ENCODE assay signal across 8 cellular contexts in the genomic region with DNA sequence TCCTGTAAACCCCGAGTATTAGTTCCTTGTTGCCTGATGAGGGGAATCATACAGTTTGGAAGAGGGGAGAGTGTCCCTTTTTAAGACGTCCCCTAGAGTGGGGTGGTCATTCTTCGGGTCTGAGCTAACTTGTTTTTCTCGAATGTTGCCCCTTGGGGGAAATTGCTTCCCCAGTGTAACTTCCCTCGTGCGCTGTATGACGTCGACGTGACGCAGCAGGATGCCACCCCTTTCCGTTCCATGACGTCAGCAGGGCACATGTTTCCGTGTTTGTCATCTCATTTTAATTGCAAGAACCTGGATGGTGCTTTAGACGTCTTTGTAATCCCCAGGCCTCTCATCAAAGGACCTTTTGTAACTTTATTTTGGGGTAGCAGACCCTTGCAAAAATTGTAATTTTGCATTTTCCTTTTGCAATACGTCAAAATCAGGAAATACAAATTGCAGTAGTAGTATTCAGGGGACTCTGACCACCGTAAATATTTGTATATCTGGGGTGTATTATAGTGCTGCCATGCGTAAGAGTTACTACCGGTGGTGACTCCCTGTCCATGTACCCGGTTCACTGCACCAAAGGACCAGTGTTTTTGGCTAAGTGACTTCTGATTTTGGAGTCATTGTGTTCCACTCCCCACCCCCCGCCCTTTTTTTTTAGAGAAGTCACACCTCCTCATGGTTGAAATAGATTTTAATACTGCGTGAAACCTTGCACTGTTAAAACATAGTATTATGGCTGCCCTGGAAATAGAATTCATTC. TPM values are rescaled to one million over a fixed set of nuclear protein-coding genes. Genes with fewer than 3 reads are reported as not detected.
A peak's percentile ranks its signal among the peaks of the same experiment; 100 is the strongest.
DNase-seq lines count a peak whose midpoint lies in the region; ATAC-seq and TF ChIP-seq lines count a peak whose summit lies in the region.

No MANE protein-coding gene starts in this region.

- H3K27me3 Mint-ChIP-seq in nephron progenitor cell (ENCODE audit: low read depth, poor library complexity), result no peaks in the 10 kb centered on the region
- H3K27me3 Mint-ChIP-seq in stimulated activated naive CD8-positive, alpha-beta T cell treated with anti-CD3 and anti-CD28 coated beads, Interleukin-15, amount 100 ng/mL, for 72 hours, result no peaks in the 10 kb centered on the region

- peak overlapping the region; percentile 90 for H3K27ac ChIP-seq in AG04450 (ENCODE audit: low read depth, low read length)
- H3K27ac ChIP-seq in HL-60 (replicated peaks), result peak overlapping the region; percentile 96

- H3K36me3 Mint-ChIP-seq in nephron progenitor cell (ENCODE audit: low read depth), result peaks cover 24% of the 10 kb centered on the region

- H3K27me3 ChIP-seq in AG04450 (ENCODE audit: control insufficient read depth, insufficient read depth, low read length) (no peaks in the 10 kb centered on the region), HL-60 (ENCODE audit: insufficient read depth, poor library complexity, severe bottlenecking) (no peaks in the 10 kb centered on the region)

- CTCF ChIA-PET in AG04450 (lab: Charles Lee), result no interaction called here

- H3K9me3 ChIP-seq in AG04450 (ENCODE audit: control insufficient read depth, insufficient read depth, low read length), result no peaks in the 10 kb centered on the region; the same call in 1 of the 2 replicates

- H3K4me3 ChIP-seq in AG04450 (ENCODE audit: low read depth, low read length) (peak overlapping the region; percentile 88), HL-60 (replicated peaks; ENCODE audit: insufficient read depth, low read length) (peak overlapping the region; percentile 76), fibroblast of pulmonary artery (replicated peaks; ENCODE audit: low read depth, low read length) (peak overlapping the region; percentile 79)

- peak; percentile 15 for ATAC-seq in GM19023 (IDR thresholded peaks at IDR 0.05; ENCODE audit: unreplicated experiment)
- peak; percentile 59 for ATAC-seq in stimulated activated naive CD8-positive, alpha-beta T cell treated with anti-CD3 and anti-CD28 coated beads, Interleukin-15, amount 100 ng/mL, for 72 hours

- peaks cover 38% of the 10 kb centered on the region for H3K4me1 Mint-ChIP-seq in nephron progenitor cell
- peaks cover 74% of the 10 kb centered on the region for H3K4me1 Mint-ChIP-seq in stimulated activated naive CD8-positive, alpha-beta T cell treated with anti-CD3 and anti-CD28 coated beads, Interleukin-15, amount 100 ng/mL, for 72 hours

- no peaks in the 10 kb centered on the region for H3K9me3 Mint-ChIP-seq in nephron progenitor cell
- no peaks in the 10 kb centered on the region for H3K9me3 Mint-ChIP-seq in stimulated activated naive CD8-positive, alpha-beta T cell treated with anti-CD3 and anti-CD28 coated beads, Interleukin-15, amount 100 ng/mL, for 72 hours

- no peak for TF ChIP-seq CTCF in AG04450 (IDR thresholded peaks at IDR 0.05; ENCODE audit: low read depth, low read length)
- no peak for TF ChIP-seq CTCF in HL-60 (IDR thresholded peaks at IDR 0.05; ENCODE audit: insufficient read depth, low read length)
- TF ChIP-seq CTCF in fibroblast of pulmonary artery (IDR thresholded peaks at IDR 0.05; ENCODE audit: low read length, missing control alignments), result no peak
- TF ChIP-seq CTCF in nephron progenitor cell (IDR thresholded peaks at IDR 0.05), result no peak

- POLR2A ChIA-PET in AG04450 (lab: Yijun Ruan, JAX), result interaction anchor here (1.9 kb wide), 1 partner anchor 92 kb away, joined by 6 read pairs; no protein-coding TSS in a partner anchor

- DNase-seq in AG04450 (ENCODE audit: low read depth, low spot score) (no peak), HL-60 (ENCODE audit: low read depth in 1 of 2, low spot score in 1 of 2) (peak; percentile 81 to 82), RPMI7951 (ENCODE audit: low read depth) (peak; percentile 78), fibroblast of pulmonary artery (ENCODE audit: low read depth) (peak; percentile 96), nephron progenitor cell (peak; percentile 61)
- peak; percentile 79 for DNase-seq in activated T-helper 9 cell treated with anti-CD3 and anti-CD28 coated beads, Interleukin-2, amount 50 U/mL, for 16 hours (ENCODE audit: low read depth)
- peak; percentile 76 to 87 for DNase-seq in stimulated activated naive CD8-positive, alpha-beta T cell treated with anti-CD3 and anti-CD28 coated beads, Interleukin-15, amount 100 ng/mL, for 72 hours

- H3K27ac Mint-ChIP-seq in nephron progenitor cell, result peak overlapping the region; percentile 99
- peak overlapping the region; percentile 99 for H3K27ac Mint-ChIP-seq in stimulated activated naive CD8-positive, alpha-beta T cell treated with anti-CD3 and anti-CD28 coated beads, Interleukin-15, amount 100 ng/mL, for 72 hours

- H3K4me3 Mint-ChIP-seq in nephron progenitor cell, result peak overlapping the region; percentile 98
- peak overlapping the region; percentile 89 to 96 for H3K4me3 Mint-ChIP-seq in stimulated activated naive CD8-positive, alpha-beta T cell treated with anti-CD3 and anti-CD28 coated beads, Interleukin-15, amount 100 ng/mL, for 72 hours

RNA-seq across cellular contexts. Expression of gene BABAM2, which starts 0.7 kb away (rescaled TPM):
- 44.5 and 45.0 TPM in 2 replicates for polyA plus RNA-seq in AG04450 (2011; rRNA removed)
- polyA minus RNA-seq in AG04450 (2011; rRNA and poly(A)+ RNA removed), result 31.0 and 35.7 TPM in 2 replicates
- 41.7 and 54.7 TPM in 2 replicates for total RNA-seq in RPMI7951 (2014; rRNA removed; shearing (Covaris generic))

RNA-seq across cellular contexts. Expression of gene RBKS, which starts 1.1 kb away (rescaled TPM):
- 1.4 and 1.5 TPM in 2 replicates for polyA plus RNA-seq in AG04450 (2011; rRNA removed)
- 1.0 and 1.1 TPM in 2 replicates for polyA minus RNA-seq in AG04450 (2011; rRNA and poly(A)+ RNA removed)
- total RNA-seq in RPMI7951 (2014; rRNA removed; shearing (Covaris generic)), result 1.8 and 2.8 TPM in 2 replicates
